Comparison of ENCODE assay signal across 9 cellular contexts in genomic region chr2:226478121-226478809, GRCh38.
DNase-seq lines count a peak whose midpoint lies in the region; ATAC-seq and TF ChIP-seq lines count a peak whose summit lies in the region.
"Had no signal": no experiment of that assay in that cellular context is flagged by ENCODE, and none has a peak within 500 bp of the region (broad histone marks: within the 10 kb centered on the region; RNA-seq: fewer than 3 reads in every experiment).

No MANE protein-coding gene starts in this region.

- DNase-seq in BJ (ENCODE audit: low read depth), result peak; percentile 69
- peak; percentile 4 for DNase-seq in RWPE1 (ENCODE audit: low spot score)
- DNase-seq in foreskin melanocyte, result peak; percentile 88
- DNase-seq in osteocyte (ENCODE audit: extremely low spot score, unreplicated experiment), result no peak
- DNase-seq in occipital lobe (lab: John Stamatoyannopoulos, UW), result no peak
- DNase-seq in KBM-7, result no peak
- DNase-seq in activated CD4-positive, alpha-beta T cell treated with anti-CD3 and anti-CD28 coated beads for 1 hour, result no peak
- DNase-seq: DND-41 had no signal

- in situ Hi-C loops in KBM-7 (cut with MboI; ENCODE audit: low pct_unique_long_range_greater_than_20kb, low sequenced_read_pairs), result no loop called here

- H3K36me3 Mint-ChIP-seq in osteocyte (ENCODE audit: unreplicated experiment), result no peaks in the 10 kb centered on the region

- no peaks in the 10 kb centered on the region for H3K27me3 ChIP-seq in BJ (ENCODE audit: control insufficient read depth, insufficient read depth, low read length)

- no peaks in the 10 kb centered on the region for H3K36me3 ChIP-seq in BJ (ENCODE audit: control insufficient read depth, insufficient read depth, low read length)

- POLR2A ChIA-PET in BJ (lab: Charles Lee) (interaction anchor here (0.6 kb wide), 3 partner anchors 320 to 350 kb away, joined by 3 to 8 read pairs (median 3); no protein-coding TSS in a partner anchor), RWPE1 (lab: Yijun Ruan, JAX; ENCODE audit: low non-redundant PET) (no interaction called here)

- no peak for TF ChIP-seq CTCF in BJ (IDR thresholded peaks at IDR 0.05; ENCODE audit: insufficient read depth, low read depth, low read length)
- TF ChIP-seq CTCF in RWPE1 (conservative IDR thresholded peaks at IDR 0.05; ENCODE audit: low read depth), result no peak
- no peak for TF ChIP-seq CTCF in osteocyte (IDR thresholded peaks at IDR 0.05)

- ATAC-seq in activated CD4-positive, CD25-positive, alpha-beta regulatory T cell treated with anti-CD3 and anti-CD28 coated beads, Interleukin-2, amount 50 U/mL, for 24 hours, result no peak

- H3K4me1 Mint-ChIP-seq in osteocyte (ENCODE audit: unreplicated experiment), result peaks cover 46% of the 10 kb centered on the region

- no peak overlapping the region for H3K4me3 Mint-ChIP-seq in osteocyte (ENCODE audit: unreplicated experiment)

- CTCF ChIA-PET in BJ (lab: Yijun Ruan, JAX) (interaction anchor here (1.0 kb wide), 2 partner anchors 263 to 293 kb away, joined by 3 read pairs; no protein-coding TSS in a partner anchor), RWPE1 (lab: Yijun Ruan, JAX) (interaction anchor here (0.7 kb wide), 1 partner anchor 23 kb away, joined by 3 read pairs; no protein-coding TSS in a partner anchor)

- peak overlapping the region; percentile 81 for H3K27ac Mint-ChIP-seq in osteocyte (ENCODE audit: unreplicated experiment)

- H3K27me3 Mint-ChIP-seq in osteocyte (ENCODE audit: unreplicated experiment), result no peaks in the 10 kb centered on the region

- H3K4me3 ChIP-seq in BJ (ENCODE audit: low read depth, low read length), result no peak overlapping the region

- peaks cover 16% of the 10 kb centered on the region for H3K9me3 Mint-ChIP-seq in osteocyte (ENCODE audit: unreplicated experiment)

- no peak overlapping the region for H3K27ac ChIP-seq in RWPE1

Comparison
In these comparisons a context has a peak if more than half of its experiments do, and no peak if none do; other contexts are left out.
1. DNase-seq: peak in BJ (single experiment), RWPE1 (single experiment) and foreskin melanocyte (single experiment); none in osteocyte (single experiment), occipital lobe (single experiment), KBM-7 (single experiment) and activated CD4-positive, alpha-beta T cell treated with anti-CD3 and anti-CD28 coated beads for 1 hour (single experiment).